Comparison of ENCODE assay signal across 29 cellular contexts in genomic region chr14:42421377-42422078, GRCh38.
A peak's percentile ranks its signal among the peaks of the same experiment; 100 is the strongest.
DNase-seq lines count a peak whose midpoint lies in the region; ATAC-seq and TF ChIP-seq lines count a peak whose summit lies in the region.
"Had no signal": no experiment of that assay in that cellular context is flagged by ENCODE, and none has a peak within 500 bp of the region (broad histone marks: within the 10 kb centered on the region; RNA-seq: fewer than 3 reads in every experiment).

No MANE protein-coding gene starts in this region.

- H3K27me3 ChIP-seq in PC-3 (ENCODE audit: low read length), result no peaks in the 10 kb centered on the region
- H3K27me3 ChIP-seq in esophagus squamous epithelium, result no peaks in the 10 kb centered on the region
- H3K27me3 ChIP-seq: thyroid gland had no signal

- H3K27ac ChIP-seq in PC-3 (ENCODE audit: low read length), result no peak overlapping the region
- H3K27ac ChIP-seq in caudate nucleus (ENCODE audit: low read depth, low read length), result no peak overlapping the region
- no peak overlapping the region for H3K27ac ChIP-seq in esophagus squamous epithelium
- H3K27ac ChIP-seq: 22Rv1, parathyroid adenoma, SK-N-MC, thyroid gland, WERI-Rb-1 had no signal

- POLR2A ChIA-PET in PC-3 (lab: Charles Lee; ENCODE audit: unreplicated experiment), result no interaction called here

- H3K9ac ChIP-seq in PC-3 (ENCODE audit: low read length), result no peak overlapping the region
- H3K9ac ChIP-seq: parathyroid adenoma had no signal

- TF ChIP-seq CTCF in PC-3 (conservative IDR thresholded peaks at IDR 0.05; ENCODE audit: low read depth, low read length) (no peak), esophagus squamous epithelium (IDR thresholded peaks at IDR 0.05) (no peak)

- intact Hi-C loops in PC-3 (cut with micrococcal nuclease) (no loop called here), esophagus squamous epithelium (cut with DNase I) (no loop called here)
- intact Hi-C loops in activated T-helper 1 cell treated with anti-CD3 and anti-CD28 coated beads, Interleukin-12 subunit alpha, Interleukin-12 subunit beta, Interleukin-2, Interleukin-4 antibody, amounts not matched to agents 30 ng/mL and 10 ng/mL and 1 ng/mL, durations not matched to agents 14 hours and 24 hours and 36 hours (cut with micrococcal nuclease), result no loop called here

- H3K79me2 ChIP-seq in PC-3 (ENCODE audit: low read length), result no peaks in the 10 kb centered on the region
- H3K79me2 ChIP-seq: parathyroid adenoma had no signal

- no peak overlapping the region for H3K4me3 Mint-ChIP-seq in activated T-helper 1 cell treated with anti-CD3 and anti-CD28 coated beads, Interleukin-12 subunit alpha, Interleukin-12 subunit beta, Interleukin-2, Interleukin-4 antibody, amounts not matched to agents 30 ng/mL and 10 ng/mL and 1 ng/mL, durations not matched to agents 14 hours and 24 hours and 36 hours
- H3K4me3 Mint-ChIP-seq: activated naive CD8-positive, alpha-beta T cell treated with anti-CD3 and anti-CD28 coated beads, Interleukin-2, amount 10 ng/mL, durations not matched to agents 7 days and 5 days; natural killer cell treated with Interleukin-12 subunit alpha and Interleukin-12 subunit beta and Interleukin-15 and Interleukin-18, amount 100 ng/mL, for 72 hours; T-helper 2 cell treated with Interferon-gamma antibody and Interleukin-4, amounts not matched to agents 5 μg/mL and 100 μg/mL, for 36 hours had no signal

- TF ChIP-seq POLR2A in esophagus squamous epithelium (IDR thresholded peaks at IDR 0.05), result no peak

- H3K9me3 ChIP-seq in PC-3 (ENCODE audit: low read length) (no peaks in the 10 kb centered on the region), esophagus squamous epithelium (no peaks in the 10 kb centered on the region)
- H3K9me3 ChIP-seq: HAP-1, thyroid gland had no signal

- H3F3A ChIP-seq in PC-3 (ENCODE audit: low read length, unreplicated experiment), result no peaks in the 10 kb centered on the region

- DNase-seq in ELR (ENCODE audit: low read depth) (peak; percentile 23), PC-3 (peak; percentile 12), caudate nucleus (lab: John Stamatoyannopoulos, UW) (no peak), Ammon's horn (ENCODE audit: low spot score) (no peak), esophagus squamous epithelium (lab: John Stamatoyannopoulos, UW) (no peak)
- DNase-seq in activated T-helper 1 cell treated with anti-CD3 and anti-CD28 coated beads, Interleukin-12 subunit alpha, Interleukin-12 subunit beta, Interleukin-2, Interleukin-4 antibody, amounts not matched to agents 30 ng/mL and 10 ng/mL and 1 ng/mL, durations not matched to agents 14 hours and 24 hours and 36 hours (ENCODE audit: low spot score), result no peak
- DNase-seq: activated CD4-positive, alpha-beta T cell treated with anti-CD3 and anti-CD28 coated beads, Interleukin-2, amount 50 U/mL, for 1 hour; activated naive CD8-positive, alpha-beta T cell treated with anti-CD3 and anti-CD28 coated beads, Interleukin-2, amount 10 ng/mL, durations not matched to agents 7 days and 5 days; AML-193; cerebellar nuclear complex; DMS79; hippocampal formation; KBM-7; NCI-H510A treated with DMSO at 0.1 percent for 48 hours; right cardiac atrium; stimulated activated CD4-positive, alpha-beta T cell treated with anti-CD3 and anti-CD28 coated beads, Interleukin-12 subunit alpha, Interleukin-12 subunit beta, amount 100 ng/mL, for 4 hours; stimulated activated CD4-positive, alpha-beta T cell treated with anti-CD3 and anti-CD28 coated beads, Interleukin-4, amount 100 ng/mL, for 4 hours; stimulated activated naive CD8-positive, alpha-beta T cell treated with anti-CD3 and anti-CD28 coated beads, Interleukin-15, Interleukin-2, amounts not matched to agents 100 U/mL and 50 U/mL, for 24 hours; thyroid gland; WERI-Rb-1 had no signal

- no peaks in the 10 kb centered on the region for H3K4me1 Mint-ChIP-seq in activated T-helper 1 cell treated with anti-CD3 and anti-CD28 coated beads, Interleukin-12 subunit alpha, Interleukin-12 subunit beta, Interleukin-2, Interleukin-4 antibody, amounts not matched to agents 30 ng/mL and 10 ng/mL and 1 ng/mL, durations not matched to agents 14 hours and 24 hours and 36 hours (ENCODE audit: low read depth)
- H3K4me1 Mint-ChIP-seq: activated naive CD8-positive, alpha-beta T cell treated with anti-CD3 and anti-CD28 coated beads, Interleukin-2, amount 10 ng/mL, durations not matched to agents 7 days and 5 days had no signal

- no peaks in the 10 kb centered on the region for H3K36me3 Mint-ChIP-seq in activated T-helper 1 cell treated with anti-CD3 and anti-CD28 coated beads, Interleukin-12 subunit alpha, Interleukin-12 subunit beta, Interleukin-2, Interleukin-4 antibody, amounts not matched to agents 30 ng/mL and 10 ng/mL and 1 ng/mL, durations not matched to agents 14 hours and 24 hours and 36 hours (ENCODE audit: low read depth)
- H3K36me3 Mint-ChIP-seq: activated naive CD8-positive, alpha-beta T cell treated with anti-CD3 and anti-CD28 coated beads, Interleukin-2, amount 10 ng/mL, durations not matched to agents 7 days and 5 days; natural killer cell treated with Interleukin-12 subunit alpha and Interleukin-12 subunit beta and Interleukin-15 and Interleukin-18, amount 100 ng/mL, for 72 hours had no signal

- no peak overlapping the region for H3K27ac Mint-ChIP-seq in activated T-helper 1 cell treated with anti-CD3 and anti-CD28 coated beads, Interleukin-12 subunit alpha, Interleukin-12 subunit beta, Interleukin-2, Interleukin-4 antibody, amounts not matched to agents 30 ng/mL and 10 ng/mL and 1 ng/mL, durations not matched to agents 14 hours and 24 hours and 36 hours
- H3K27ac Mint-ChIP-seq: activated naive CD8-positive, alpha-beta T cell treated with anti-CD3 and anti-CD28 coated beads, Interleukin-2, amount 10 ng/mL, durations not matched to agents 7 days and 5 days; activated T-helper 2 cell treated with anti-CD3 and anti-CD28 coated beads, Interferon-gamma antibody, Interleukin-2, Interleukin-4, amounts not matched to agents 10 μg/mL and 5 μg/mL and 100 μg/mL, durations not matched to agents 14 hours and 24 hours and 36 hours; natural killer cell treated with Interleukin-12 subunit alpha and Interleukin-12 subunit beta and Interleukin-15 and Interleukin-18, amount 100 ng/mL, for 72 hours; T-helper 2 cell treated with Interferon-gamma antibody and Interleukin-4, amounts not matched to agents 5 μg/mL and 100 μg/mL, for 36 hours had no signal

- no peak overlapping the region for H2AFZ ChIP-seq in PC-3 (ENCODE audit: low read length)
- H2AFZ ChIP-seq: parathyroid adenoma had no signal

- 46 to 48% methylated on average over 4 of the region's 4 CpGs for WGBS in esophagus squamous epithelium, 2 donors

- no TSS peak for BruUV-seq in PC-3 (replicated peaks; lab: Mats Ljungman, UMichigan)

- H3K4me1 ChIP-seq in PC-3 (ENCODE audit: insufficient read depth, low read length), result no peaks in the 10 kb centered on the region; the same call in 1 of the 2 replicates
- H3K4me1 ChIP-seq in esophagus squamous epithelium, result no peaks in the 10 kb centered on the region
- H3K4me1 ChIP-seq: HAP-1, parathyroid adenoma, thyroid gland had no signal

- no peaks in the 10 kb centered on the region for H3K9me2 ChIP-seq in PC-3 (replicated peaks; ENCODE audit: low read length)

- no peak overlapping the region for H3K4me3 ChIP-seq in PC-3 (ENCODE audit: low read length)
- no peak overlapping the region for H3K4me3 ChIP-seq in esophagus squamous epithelium
- H3K4me3 ChIP-seq: HAP-1, SK-N-MC, thyroid gland had no signal

- no peaks in the 10 kb centered on the region for H3K27me3 Mint-ChIP-seq in activated T-helper 1 cell treated with anti-CD3 and anti-CD28 coated beads, Interleukin-12 subunit alpha, Interleukin-12 subunit beta, Interleukin-2, Interleukin-4 antibody, amounts not matched to agents 30 ng/mL and 10 ng/mL and 1 ng/mL, durations not matched to agents 14 hours and 24 hours and 36 hours (ENCODE audit: insufficient read depth)
- H3K27me3 Mint-ChIP-seq: activated naive CD8-positive, alpha-beta T cell treated with anti-CD3 and anti-CD28 coated beads, Interleukin-2, amount 10 ng/mL, durations not matched to agents 7 days and 5 days; natural killer cell treated with Interleukin-12 subunit alpha and Interleukin-12 subunit beta and Interleukin-15 and Interleukin-18, amount 100 ng/mL, for 72 hours had no signal

- no peak overlapping the region for H3K4me2 ChIP-seq in PC-3 (ENCODE audit: low read length)

- peak; percentile 64 for ATAC-seq in GM18873 (IDR thresholded peaks at IDR 0.05; ENCODE audit: low FRiP score, unreplicated experiment)
- ATAC-seq in HG02973 (IDR thresholded peaks at IDR 0.05; ENCODE audit: unreplicated experiment), result peak; percentile 58
- ATAC-seq in PC-3, result peak; percentile 59
- ATAC-seq: natural killer cell treated with Interleukin-12 subunit alpha and Interleukin-12 subunit beta and Interleukin-15 and Interleukin-18, amount 100 ng/mL, for 72 hours; right cardiac atrium; stimulated activated naive CD8-positive, alpha-beta T cell treated with anti-CD3 and anti-CD28 coated beads, Interleukin-15, Interleukin-2, amounts not matched to agents 100 U/mL and 50 U/mL, for 24 hours had no signal

- CTCF ChIA-PET in PC-3 (lab: Charles Lee), result no interaction called here

- H4K20me1 ChIP-seq in PC-3 (ENCODE audit: low read length), result no peaks in the 10 kb centered on the region

- no peaks in the 10 kb centered on the region for H3K9me3 Mint-ChIP-seq in activated T-helper 1 cell treated with anti-CD3 and anti-CD28 coated beads, Interleukin-12 subunit alpha, Interleukin-12 subunit beta, Interleukin-2, Interleukin-4 antibody, amounts not matched to agents 30 ng/mL and 10 ng/mL and 1 ng/mL, durations not matched to agents 14 hours and 24 hours and 36 hours
- H3K9me3 Mint-ChIP-seq: activated naive CD8-positive, alpha-beta T cell treated with anti-CD3 and anti-CD28 coated beads, Interleukin-2, amount 10 ng/mL, durations not matched to agents 7 days and 5 days had no signal

- no peaks in the 10 kb centered on the region for H3K36me3 ChIP-seq in PC-3 (ENCODE audit: low read depth, low read length)
- H3K36me3 ChIP-seq in esophagus squamous epithelium, result no peaks in the 10 kb centered on the region
- H3K36me3 ChIP-seq: HAP-1, thyroid gland, WERI-Rb-1 had no signal

Comparison
In these comparisons a context has a peak if more than half of its experiments do, and no peak if none do; other contexts are left out.
1. DNase-seq: peak in ELR (single experiment) and PC-3 (single experiment); none in caudate nucleus (0 of 61), Ammon's horn (single experiment), activated T-helper 1 cell treated with anti-CD3 and anti-CD28 coated beads, Interleukin-12 subunit alpha, Interleukin-12 subunit beta, Interleukin-2, Interleukin-4 antibody, amounts not matched to agents 30 ng/mL and 10 ng/mL and 1 ng/mL, durations not matched to agents 14 hours and 24 hours and 36 hours (single experiment) and esophagus squamous epithelium (single experiment).
2. Peak in every context shown above with its lines, with median percentiles within 50 percentile points of each other: ATAC-seq.